ENCODE assay signal across 21 cellular contexts in genomic region chr10:90481326-90481923, GRCh38.
"Had no signal": no experiment of that assay in that cellular context is flagged by ENCODE, and none has a peak within 500 bp of the region (broad histone marks: within the 10 kb centered on the region; RNA-seq: fewer than 3 reads in every experiment).

No MANE protein-coding gene starts in this region.

- H3K4me2 ChIP-seq: PC-9 had no signal

- H3K4me3 Mint-ChIP-seq: activated CD4-positive, alpha-beta memory T cell treated with anti-CD3 and anti-CD28 coated beads, Interleukin-2, amount 10 ng/mL, durations not matched to agents 7 days and 5 days; activated CD4-positive, alpha-beta T cell treated with anti-CD3 and anti-CD28 coated beads, Interleukin-2, amount 10 ng/mL, durations not matched to agents 7 days and 5 days; activated naive CD4-positive, alpha-beta T cell treated with anti-CD3 and anti-CD28 coated beads for 36 hours; activated naive CD8-positive, alpha-beta T cell; activated T-helper 17 cell treated with anti-CD3 and anti-CD28 coated beads, Interleukin-2, amount 50 U/mL, for 72 hours had no signal

- H3K27ac Mint-ChIP-seq: activated CD4-positive, alpha-beta memory T cell treated with anti-CD3 and anti-CD28 coated beads, Interleukin-2, amount 10 ng/mL, durations not matched to agents 7 days and 5 days; activated CD4-positive, alpha-beta T cell treated with anti-CD3 and anti-CD28 coated beads, Interleukin-2, amount 10 ng/mL, durations not matched to agents 7 days and 5 days; activated naive CD4-positive, alpha-beta T cell treated with anti-CD3 and anti-CD28 coated beads for 36 hours; activated naive CD8-positive, alpha-beta T cell; activated T-helper 17 cell treated with anti-CD3 and anti-CD28 coated beads, Interleukin-2, amount 50 U/mL, for 72 hours had no signal

- H3K27me3 Mint-ChIP-seq: activated CD4-positive, alpha-beta memory T cell treated with anti-CD3 and anti-CD28 coated beads, Interleukin-2, amount 10 ng/mL, durations not matched to agents 7 days and 5 days; activated CD4-positive, alpha-beta T cell treated with anti-CD3 and anti-CD28 coated beads, Interleukin-2, amount 10 ng/mL, durations not matched to agents 7 days and 5 days; activated naive CD8-positive, alpha-beta T cell had no signal

- ATAC-seq: activated T-helper 17 cell treated with anti-CD3 and anti-CD28 coated beads, Interleukin-2, amount 50 U/mL, for 72 hours had no signal

- H3K36me3 Mint-ChIP-seq: activated naive CD8-positive, alpha-beta T cell had no signal

- DNase-seq: activated CD4-positive, alpha-beta memory T cell treated with anti-CD3 and anti-CD28 coated beads, Interleukin-2, amount 10 ng/mL, durations not matched to agents 7 days and 5 days; activated CD4-positive, alpha-beta T cell treated with anti-CD3 and anti-CD28 coated beads, Interleukin-2, amount 10 ng/mL, durations not matched to agents 7 days and 5 days; activated CD4-positive, CD25-positive, alpha-beta regulatory T cell; activated gamma-delta T cell; activated naive CD4-positive, alpha-beta T cell treated with anti-CD3 and anti-CD28 coated beads for 36 hours; activated T-cell treated with anti-CD3 and anti-CD28 coated beads for 4 hours; activated T-cell treated with anti-CD3 and anti-CD28 coated beads, Interleukin-2, amount 50 U/mL, for 48 hours; caudate nucleus; MM.1S; NCI-H1105; NCI-H1436 treated with DMSO at 0.1 percent for 48 hours; NCI-H187; NCI-H2081; NCI-H526 treated with DMSO at 0.1 percent for 48 hours; PC-9; SHP77 treated with DMSO at 0.1 percent for 48 hours; T-helper 1 cell had no signal

- H2AFZ ChIP-seq: PC-9 had no signal

- H3K4me3 ChIP-seq: PC-9, SK-N-MC had no signal

- H3K27ac ChIP-seq: PC-9, SK-N-MC, VCaP had no signal

- H3K4me1 Mint-ChIP-seq: activated CD4-positive, alpha-beta memory T cell treated with anti-CD3 and anti-CD28 coated beads, Interleukin-2, amount 10 ng/mL, durations not matched to agents 7 days and 5 days; activated CD4-positive, alpha-beta T cell treated with anti-CD3 and anti-CD28 coated beads, Interleukin-2, amount 10 ng/mL, durations not matched to agents 7 days and 5 days; activated T-helper 17 cell treated with anti-CD3 and anti-CD28 coated beads, Interleukin-2, amount 50 U/mL, for 72 hours had no signal

- H3K9me3 Mint-ChIP-seq: activated CD4-positive, alpha-beta T cell treated with anti-CD3 and anti-CD28 coated beads, Interleukin-2, amount 10 ng/mL, durations not matched to agents 7 days and 5 days; activated T-helper 17 cell treated with anti-CD3 and anti-CD28 coated beads, Interleukin-2, amount 50 U/mL, for 72 hours had no signal
